Comparison of ENCODE assay signal across 1 cellular context in genomic region chr19:5692785-5693194, GRCh38.
TF ChIP-seq lines count a peak whose summit lies in the region.

No MANE protein-coding gene starts in this region.

TF ChIP-seq in WTC11, 78 proteins besides CTCF, POLR2A, EP300 and RAD21 (continued from another document):
- TF ChIP-seq ARID4B (CRISPR knock-in tag; IDR thresholded peaks at IDR 0.05; ENCODE audit: borderline replicate concordance) = no peak
- no peak for TF ChIP-seq USF2 (CRISPR knock-in tag; IDR thresholded peaks at IDR 0.05)
- no peak for TF ChIP-seq RELA (CRISPR knock-in tag; IDR thresholded peaks at IDR 0.05; ENCODE audit: borderline replicate concordance)
- TF ChIP-seq TEAD4 (CRISPR knock-in tag; IDR thresholded peaks at IDR 0.05) = no peak
